Comparison of ENCODE assay signal across 34 cellular contexts in the genomic region with DNA sequence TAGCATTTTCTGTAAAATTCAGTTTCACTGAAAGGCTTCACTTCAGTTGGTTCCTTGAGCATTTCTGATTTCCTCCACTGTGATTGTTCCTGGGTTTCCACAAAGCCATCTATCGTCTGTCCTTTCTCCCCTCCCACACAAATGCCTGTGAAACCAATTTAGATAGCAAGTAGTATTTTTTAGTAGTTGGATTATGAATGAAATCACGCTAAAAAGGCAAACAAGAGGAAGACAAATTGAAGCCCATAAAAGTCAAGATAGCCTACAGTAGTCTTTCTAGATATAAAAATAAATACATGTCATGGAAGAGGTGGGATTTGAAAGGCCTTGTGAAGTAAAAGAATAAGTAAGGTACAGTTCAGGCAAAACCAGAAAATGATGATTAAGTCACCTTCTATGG.
"Had no signal": no experiment of that assay in that cellular context is flagged by ENCODE, and none has a peak within 500 bp of the region (broad histone marks: within the 10 kb centered on the region; RNA-seq: fewer than 3 reads in every experiment).

No MANE protein-coding gene starts in this region.

- H3K27ac Mint-ChIP-seq: immature natural killer cell; naive thymus-derived CD4-positive, alpha-beta T cell; natural killer cell treated with Interleukin-12 subunit alpha and Interleukin-12 subunit beta and Interleukin-15 and Interleukin-18, amount 100 ng/mL, for 72 hours; neural progenitor cell; stimulated activated naive B cell treated with anti-CD40 and anti-IgM and Interleukin-4, amounts not matched to agents 10 μg/mL and 1 μg/mL and 100 μg/mL, for 72 hours had no signal

- H3K27me3 ChIP-seq: heart left ventricle, left lung, neural progenitor cell, neutrophil, pancreas, stomach, testis, thyroid gland, transverse colon, upper lobe of left lung had no signal

- H3K36me3 Mint-ChIP-seq: immature natural killer cell; naive thymus-derived CD4-positive, alpha-beta T cell; natural killer cell treated with Interleukin-12 subunit alpha and Interleukin-12 subunit beta and Interleukin-15 and Interleukin-18, amount 100 ng/mL, for 72 hours; neural progenitor cell; stimulated activated naive B cell treated with anti-CD40 and anti-IgM and Interleukin-4, amounts not matched to agents 10 μg/mL and 1 μg/mL and 100 μg/mL, for 72 hours had no signal

- H3K9ac ChIP-seq: neural progenitor cell had no signal

- ATAC-seq: heart left ventricle; left colon; left lung; mucosa of descending colon; naive thymus-derived CD4-positive, alpha-beta T cell; natural killer cell treated with Interleukin-12 subunit alpha and Interleukin-12 subunit beta and Interleukin-15 and Interleukin-18, amount 100 ng/mL, for 72 hours; pancreas; right cardiac atrium; sciatic nerve; stimulated activated naive B cell treated with anti-CD40 and anti-IgM and Interleukin-4, amounts not matched to agents 10 μg/mL and 1 μg/mL and 100 μg/mL, for 72 hours; stimulated activated naive CD8-positive, alpha-beta T cell treated with anti-CD3 and anti-CD28 coated beads, Interleukin-15, Interleukin-2, amounts not matched to agents 100 U/mL and 50 U/mL, for 24 hours had no signal

- H3K4me2 ChIP-seq: neural progenitor cell had no signal

- H3K27ac ChIP-seq: heart left ventricle, left lung, neural progenitor cell, neutrophil, pancreas, prostate gland, skin epidermis, stomach, testis, thyroid gland, transverse colon, upper lobe of left lung had no signal

- H3K4me1 ChIP-seq: neural progenitor cell, pancreas, prostate gland, upper lobe of left lung had no signal

- H3K4me1 Mint-ChIP-seq: immature natural killer cell; naive thymus-derived CD4-positive, alpha-beta T cell; neural progenitor cell; stimulated activated naive B cell treated with anti-CD40 and anti-IgM and Interleukin-4, amounts not matched to agents 10 μg/mL and 1 μg/mL and 100 μg/mL, for 72 hours had no signal

- DNase-seq: heart left ventricle; hypothalamus; immature natural killer cell; kidney; left colon; left lung; mesendoderm; midbrain; mucosa of descending colon; naive thymus-derived CD4-positive, alpha-beta T cell; occipital lobe; pancreas; posterior cingulate gyrus; retina; right cardiac atrium; stimulated activated CD4-positive, alpha-beta T cell treated with anti-CD3 and anti-CD28 coated beads, Interleukin-12 subunit alpha, Interleukin-12 subunit beta, amount 100 ng/mL, for 4 hours; stimulated activated CD4-positive, alpha-beta T cell treated with anti-CD3 and anti-CD28 coated beads, Interleukin-15, amount 100 ng/mL, for 24 hours; stimulated activated CD4-positive, alpha-beta T cell treated with anti-CD3 and anti-CD28 coated beads, Interleukin-2, amount 100 ng/mL, for 24 hours; stimulated activated CD4-positive, alpha-beta T cell treated with anti-CD3 and anti-CD28 coated beads, Interleukin-4, amount 100 ng/mL, for 1 hour; stimulated activated naive B cell treated with anti-CD40 and anti-IgM and Interleukin-4, amounts not matched to agents 10 μg/mL and 1 μg/mL and 100 μg/mL, for 72 hours; stimulated activated naive CD8-positive, alpha-beta T cell treated with anti-CD3 and anti-CD28 coated beads, Interleukin-15, Interleukin-2, amounts not matched to agents 100 U/mL and 50 U/mL, for 24 hours; stomach; testis; thyroid gland; transverse colon; upper lobe of left lung had no signal

- FAIRE-seq: islet of Langerhans, kidney, pancreas had no signal

- H3K36me3 ChIP-seq: heart left ventricle, left lung, neural progenitor cell, neutrophil, pancreas, prostate gland, stomach, thyroid gland, transverse colon, upper lobe of left lung had no signal

- H3K4me3 ChIP-seq: heart left ventricle, left lung, lung, mucosa of descending colon, neural progenitor cell, pancreas, prostate gland, skin epidermis, stomach, testis, thyroid gland, transverse colon, upper lobe of left lung had no signal

- H3K4me3 Mint-ChIP-seq: immature natural killer cell; naive thymus-derived CD4-positive, alpha-beta T cell; natural killer cell treated with Interleukin-12 subunit alpha and Interleukin-12 subunit beta and Interleukin-15 and Interleukin-18, amount 100 ng/mL, for 72 hours; neural progenitor cell; stimulated activated naive B cell treated with anti-CD40 and anti-IgM and Interleukin-4, amounts not matched to agents 10 μg/mL and 1 μg/mL and 100 μg/mL, for 72 hours had no signal

- H3K9me3 Mint-ChIP-seq: neural progenitor cell; stimulated activated naive B cell treated with anti-CD40 and anti-IgM and Interleukin-4, amounts not matched to agents 10 μg/mL and 1 μg/mL and 100 μg/mL, for 72 hours had no signal

- H3K9me3 ChIP-seq: heart left ventricle, left lung, mucosa of descending colon, neutrophil, pancreas, prostate gland, stomach, testis, thyroid gland, transverse colon, upper lobe of left lung had no signal

- H3K27me3 Mint-ChIP-seq: natural killer cell treated with Interleukin-12 subunit alpha and Interleukin-12 subunit beta and Interleukin-15 and Interleukin-18, amount 100 ng/mL, for 72 hours had no signal

- H2AFZ ChIP-seq: neural progenitor cell had no signal
